In the genomic region with DNA sequence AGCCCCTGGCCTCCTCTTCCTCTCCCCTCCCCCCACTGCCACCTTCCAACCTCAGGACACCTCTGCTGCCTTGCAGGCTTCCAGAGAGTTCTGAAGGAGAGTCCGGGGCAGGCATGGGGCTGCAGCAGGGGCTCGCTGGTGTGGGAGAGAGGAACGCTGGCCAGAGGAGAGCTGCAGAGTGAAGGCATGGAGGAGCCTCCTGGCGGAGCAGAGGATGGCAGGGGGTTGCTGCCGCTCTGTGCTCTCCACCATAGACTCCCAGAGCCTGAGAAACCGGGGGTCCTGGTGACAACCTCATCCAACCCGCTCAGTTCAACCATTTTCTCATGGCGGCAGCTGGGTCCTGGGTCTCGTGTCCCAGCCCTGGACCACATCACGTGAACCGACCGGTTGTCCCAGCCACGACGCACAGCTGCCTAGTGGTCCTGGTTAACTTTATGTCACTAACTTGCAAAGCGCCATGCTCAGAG, we compare ENCODE assay signal across 30 cellular contexts. TPM values are rescaled to one million over a fixed set of nuclear protein-coding genes. Genes with fewer than 3 reads are reported as not detected.
"Had no signal": no experiment of that assay in that cellular context is flagged by ENCODE, and none has a peak within 500 bp of the region (broad histone marks: within the 10 kb centered on the region; RNA-seq: fewer than 3 reads in every experiment).

No MANE protein-coding gene starts in this region.

- DNase-seq: activated B cell treated with CpG ODN at 0.5 μM for 24 hours; activated CD4-positive, alpha-beta memory T cell treated with anti-CD3 and anti-CD28 coated beads, Interleukin-2, amount 10 ng/mL, durations not matched to agents 7 days and 5 days; activated CD4-positive, alpha-beta T cell treated with anti-CD3 and anti-CD28 coated beads for 48 hours; activated naive CD4-positive, alpha-beta T cell treated with anti-CD3 and anti-CD28 coated beads, Interleukin-2, amount 10 ng/mL, durations not matched to agents 7 days and 5 days; activated naive CD8-positive, alpha-beta T cell treated with anti-CD3 and anti-CD28 coated beads, Interleukin-2, amount 50 U/mL, for 24 hours; effector CD4-positive, alpha-beta T cell; erythroblast; foreskin fibroblast; heart right ventricle; naive thymus-derived CD4-positive, alpha-beta T cell; stimulated activated CD4-positive, alpha-beta T cell treated with anti-CD3 and anti-CD28 coated beads, Interleukin-12 subunit alpha, Interleukin-12 subunit beta, amount 100 ng/mL, for 4 hours; stimulated activated CD4-positive, alpha-beta T cell treated with anti-CD3 and anti-CD28 coated beads, Interleukin-4, amount 100 ng/mL, for 4 hours; substantia nigra; T1000; thyroid gland had no signal

- H3K36me3 Mint-ChIP-seq: activated naive CD4-positive, alpha-beta T cell treated with anti-CD3 and anti-CD28 coated beads, Interleukin-2, amount 10 ng/mL, durations not matched to agents 7 days and 5 days; naive thymus-derived CD4-positive, alpha-beta T cell had no signal

- H3K9me3 ChIP-seq: body of pancreas, heart right ventricle, prostate gland, thyroid gland had no signal

- H3K4me3 ChIP-seq: body of pancreas, cardiac muscle cell, heart right ventricle, lung, prostate gland, thyroid gland had no signal

- H3K4me3 Mint-ChIP-seq: activated B cell treated with CpG ODN at 0.5 μM for 24 hours; activated CD4-positive, alpha-beta memory T cell treated with anti-CD3 and anti-CD28 coated beads, Interleukin-2, amount 10 ng/mL, durations not matched to agents 7 days and 5 days; activated naive CD4-positive, alpha-beta T cell treated with anti-CD3 and anti-CD28 coated beads, Interleukin-2, amount 10 ng/mL, durations not matched to agents 7 days and 5 days; activated naive CD8-positive, alpha-beta T cell treated with anti-CD3 and anti-CD28 coated beads, Interleukin-2, amount 50 U/mL, for 24 hours; activated T-helper 17 cell treated with anti-CD3 and anti-CD28 coated beads, Interleukin-2, amount 50 U/mL, for 72 hours; dendritic cell treated with granulocyte-macrophage colony-stimulating factor and Interleukin-4, amounts not matched to agents 40 ng/mL and 50 ng/mL, for 4 days; neural crest cell; stimulated activated naive CD8-positive, alpha-beta T cell treated with anti-CD3 and anti-CD28 coated beads, Interleukin-15, Interleukin-2, amounts not matched to agents 100 ng/mL and 50 ng/mL, for 24 hours; T-helper 1 cell treated with Interleukin-12 subunit alpha and Interleukin-12 subunit beta and Interleukin-4 antibody, amounts not matched to agents 30 μg/mL and 1 μg/mL, for 36 hours had no signal

- H3K36me3 ChIP-seq: cardiac muscle cell, heart right ventricle, prostate gland, thyroid gland had no signal

- ATAC-seq: activated naive CD8-positive, alpha-beta T cell treated with anti-CD3 and anti-CD28 coated beads, Interleukin-2, amount 50 U/mL, for 24 hours; activated T-helper 17 cell treated with anti-CD3 and anti-CD28 coated beads, Interleukin-2, amount 50 U/mL, for 72 hours; body of pancreas; heart right ventricle; left colon; naive thymus-derived CD4-positive, alpha-beta T cell had no signal

- H3K4me1 ChIP-seq: prostate gland had no signal

- H3K27me3 ChIP-seq: thyroid gland had no signal

- H3K4me1 Mint-ChIP-seq: activated B cell treated with CpG ODN at 0.5 μM for 24 hours; activated CD4-positive, alpha-beta memory T cell treated with anti-CD3 and anti-CD28 coated beads, Interleukin-2, amount 10 ng/mL, durations not matched to agents 7 days and 5 days; activated naive CD4-positive, alpha-beta T cell treated with anti-CD3 and anti-CD28 coated beads, Interleukin-2, amount 10 ng/mL, durations not matched to agents 7 days and 5 days; activated T-helper 17 cell treated with anti-CD3 and anti-CD28 coated beads, Interleukin-2, amount 50 U/mL, for 72 hours; neural crest cell had no signal

- H3K27ac Mint-ChIP-seq: activated B cell treated with CpG ODN at 0.5 μM for 24 hours; activated CD4-positive, alpha-beta memory T cell treated with anti-CD3 and anti-CD28 coated beads, Interleukin-2, amount 10 ng/mL, durations not matched to agents 7 days and 5 days; activated naive CD4-positive, alpha-beta T cell treated with anti-CD3 and anti-CD28 coated beads, Interleukin-2, amount 10 ng/mL, durations not matched to agents 7 days and 5 days; activated naive CD8-positive, alpha-beta T cell treated with anti-CD3 and anti-CD28 coated beads, Interleukin-2, amount 50 U/mL, for 24 hours; activated T-helper 17 cell treated with anti-CD3 and anti-CD28 coated beads, Interleukin-2, amount 50 U/mL, for 72 hours; dendritic cell treated with granulocyte-macrophage colony-stimulating factor and Interleukin-4, amounts not matched to agents 40 ng/mL and 50 ng/mL, for 4 days; naive thymus-derived CD4-positive, alpha-beta T cell; stimulated activated naive CD8-positive, alpha-beta T cell treated with anti-CD3 and anti-CD28 coated beads, Interleukin-15, Interleukin-2, amounts not matched to agents 100 ng/mL and 50 ng/mL, for 24 hours; T-helper 1 cell treated with Interleukin-12 subunit alpha and Interleukin-12 subunit beta and Interleukin-4 antibody, amounts not matched to agents 30 μg/mL and 1 μg/mL, for 36 hours had no signal

- H3K27ac ChIP-seq: body of pancreas, cardiac muscle cell, heart right ventricle, prostate gland, thyroid gland had no signal

- H3K9me3 Mint-ChIP-seq: activated B cell treated with CpG ODN at 0.5 μM for 24 hours; activated CD4-positive, alpha-beta memory T cell treated with anti-CD3 and anti-CD28 coated beads, Interleukin-2, amount 10 ng/mL, durations not matched to agents 7 days and 5 days; activated naive CD4-positive, alpha-beta T cell treated with anti-CD3 and anti-CD28 coated beads, Interleukin-2, amount 10 ng/mL, durations not matched to agents 7 days and 5 days; activated naive CD8-positive, alpha-beta T cell treated with anti-CD3 and anti-CD28 coated beads, Interleukin-2, amount 50 U/mL, for 24 hours; activated T-helper 17 cell treated with anti-CD3 and anti-CD28 coated beads, Interleukin-2, amount 50 U/mL, for 72 hours; dendritic cell treated with granulocyte-macrophage colony-stimulating factor and Interleukin-4, amounts not matched to agents 40 ng/mL and 50 ng/mL, for 4 days; naive thymus-derived CD4-positive, alpha-beta T cell; neural crest cell; stimulated activated naive CD8-positive, alpha-beta T cell treated with anti-CD3 and anti-CD28 coated beads, Interleukin-15, Interleukin-2, amounts not matched to agents 100 ng/mL and 50 ng/mL, for 24 hours; T-helper 1 cell treated with Interleukin-12 subunit alpha and Interleukin-12 subunit beta and Interleukin-4 antibody, amounts not matched to agents 30 μg/mL and 1 μg/mL, for 36 hours had no signal

RNA-seq across cellular contexts. Expression of gene MRGPRG, which starts 17.5 kb away (rescaled TPM):
- total RNA-seq: activated B cell treated with CpG ODN at 0.5 μM for 24 hours; activated CD4-positive, alpha-beta memory T cell treated with anti-CD3 and anti-CD28 coated beads, Interleukin-2, amount 10 ng/mL, durations not matched to agents 7 days and 5 days; activated T-helper 17 cell treated with anti-CD3 and anti-CD28 coated beads, Interleukin-2, amount 50 U/mL, for 72 hours; body of pancreas; cardiac muscle cell; chondrocyte; fibroblast of lung; heart right ventricle; left colon; lung; naive thymus-derived CD4-positive, alpha-beta T cell; neural crest cell; omental fat pad; thyroid gland; urinary bladder had no signal
- polyA plus RNA-seq: cardiac muscle cell; fibroblast of lung; heart right ventricle; keratinocyte; lung; naive thymus-derived CD4-positive, alpha-beta T cell; urinary bladder had no signal

RNA-seq across cellular contexts. Expression of gene MRGPRE, which starts 31.1 kb away (rescaled TPM):
- total RNA-seq: activated B cell treated with CpG ODN at 0.5 μM for 24 hours; activated CD4-positive, alpha-beta memory T cell treated with anti-CD3 and anti-CD28 coated beads, Interleukin-2, amount 10 ng/mL, durations not matched to agents 7 days and 5 days; activated T-helper 17 cell treated with anti-CD3 and anti-CD28 coated beads, Interleukin-2, amount 50 U/mL, for 72 hours; body of pancreas; cardiac muscle cell; chondrocyte; left colon; naive thymus-derived CD4-positive, alpha-beta T cell; neural crest cell; omental fat pad; urinary bladder had no signal
- polyA plus RNA-seq: cardiac muscle cell; fibroblast of lung; heart right ventricle; keratinocyte; naive thymus-derived CD4-positive, alpha-beta T cell had no signal

RNA-seq across cellular contexts. Expression of gene OSBPL5, which starts 36.0 kb away (rescaled TPM):
- total RNA-seq: activated B cell treated with CpG ODN at 0.5 μM for 24 hours had no signal
